In the genomic region with DNA sequence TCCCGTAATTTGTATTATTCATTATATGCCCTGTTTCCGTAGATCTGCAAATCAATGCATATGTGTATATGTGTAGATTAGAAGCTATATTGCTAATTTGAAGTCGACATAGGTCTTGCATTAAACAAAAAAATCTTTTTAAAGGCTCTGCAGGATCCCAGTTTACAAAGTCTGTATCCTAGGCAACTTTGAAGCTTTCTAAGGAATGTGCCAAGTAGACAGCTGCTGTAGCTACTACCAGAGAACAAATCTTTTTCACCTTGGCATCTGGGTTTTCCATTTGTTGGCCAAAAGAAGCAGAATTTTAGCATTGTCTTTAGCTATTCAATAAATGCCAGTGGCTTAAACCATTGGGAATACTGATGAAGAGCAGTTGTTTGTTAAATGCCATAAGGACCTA, we compare ENCODE assay signal across 25 cellular contexts.
A peak's percentile ranks its signal among the peaks of the same experiment; 100 is the strongest.
DNase-seq lines count a peak whose midpoint lies in the region; ATAC-seq, FAIRE-seq and TF ChIP-seq lines count a peak whose summit lies in the region.
"Had no signal": no experiment of that assay in that cellular context is flagged by ENCODE, and none has a peak within 500 bp of the region (broad histone marks: within the 10 kb centered on the region; RNA-seq: fewer than 3 reads in every experiment).

No MANE protein-coding gene starts in this region.

- H3K4me1 Mint-ChIP-seq in endodermal cell (no peaks in the 10 kb centered on the region), neural crest cell (peaks cover 21% of the 10 kb centered on the region)
- no peaks in the 10 kb centered on the region for H3K4me1 Mint-ChIP-seq in activated T-cell treated with anti-CD3 and anti-CD28 coated beads, Interleukin-2, amount 50 U/mL, for 24 hours (ENCODE audit: low read depth)
- H3K4me1 Mint-ChIP-seq: CD4-positive, alpha-beta memory T cell had no signal

- no peak for TF ChIP-seq CTCF in endodermal cell (conservative IDR thresholded peaks at IDR 0.05)
- TF ChIP-seq CTCF in neural crest cell (conservative IDR thresholded peaks at IDR 0.05), result no peak

- DNase-seq in DMS 273 (lab: John Stamatoyannopoulos, UW; ENCODE audit: unreplicated experiment) (peak; percentile 54), DMS 273 treated with DMSO at 0.1 percent for 48 hours (lab: John Stamatoyannopoulos, UW) (no peak), endodermal cell (no peak), neural crest cell (ENCODE audit: low read depth, low spot score) (no peak), RCC 7860 (ENCODE audit: low spot score) (no peak), NCI-H774 (lab: John Stamatoyannopoulos, UW) (no peak)
- DNase-seq in activated T-cell treated with anti-CD3 and anti-CD28 coated beads, Interleukin-2, amount 50 U/mL, for 24 hours, result no peak
- DNase-seq: ACHN; CD4-positive, alpha-beta memory T cell; GDM1; HCEC 1CT; NCI-H1092; NCI-H146; NCI-H2029 treated with DMSO at 0.1 percent for 48 hours; PC-9; SHP77 treated with DMSO at 0.1 percent for 48 hours; SW 1271 had no signal

- peaks cover under 1% of the 10 kb centered on the region for H3K9me3 ChIP-seq in endodermal cell (ENCODE audit: control insufficient read depth, low read length)
- H3K9me3 ChIP-seq: BLaER1 treated with 17β-estradiol and CSF1 and Interleukin-3, amounts not matched to agents 10 nM and 100 nM had no signal

- no peaks in the 10 kb centered on the region for H3K36me3 ChIP-seq in endodermal cell (ENCODE audit: control insufficient read depth, insufficient read depth, low read length)
- H3K36me3 ChIP-seq: BLaER1 treated with 17β-estradiol and CSF1 and Interleukin-3, amounts not matched to agents 10 nM and 100 nM had no signal

- no peaks in the 10 kb centered on the region for H3K4me1 ChIP-seq in endodermal cell (ENCODE audit: control insufficient read depth, insufficient read depth, low read length)

- H3K27me3 Mint-ChIP-seq in endodermal cell (ENCODE audit: insufficient read depth) (no peaks in the 10 kb centered on the region), neural crest cell (ENCODE audit: low read depth) (no peaks in the 10 kb centered on the region)
- H3K27me3 Mint-ChIP-seq in activated T-cell treated with anti-CD3 and anti-CD28 coated beads, Interleukin-2, amount 50 U/mL, for 24 hours, result no peaks in the 10 kb centered on the region
- H3K27me3 Mint-ChIP-seq: CD4-positive, alpha-beta memory T cell had no signal

- ATAC-seq in GM18520 (IDR thresholded peaks at IDR 0.05; ENCODE audit: unreplicated experiment), result no peak
- ATAC-seq: HepG2, K562 had no signal

- H3K9me3 Mint-ChIP-seq in endodermal cell (no peaks in the 10 kb centered on the region), neural crest cell (no peaks in the 10 kb centered on the region)
- peaks cover 3% of the 10 kb centered on the region for H3K9me3 Mint-ChIP-seq in activated T-cell treated with anti-CD3 and anti-CD28 coated beads, Interleukin-2, amount 50 U/mL, for 24 hours

- no peak overlapping the region for H3K4me3 Mint-ChIP-seq in endodermal cell
- H3K4me3 Mint-ChIP-seq in neural crest cell, result no peak overlapping the region
- no peak overlapping the region for H3K4me3 Mint-ChIP-seq in activated T-cell treated with anti-CD3 and anti-CD28 coated beads, Interleukin-2, amount 50 U/mL, for 24 hours
- H3K4me3 Mint-ChIP-seq: CD4-positive, alpha-beta memory T cell had no signal

- H3K9ac ChIP-seq in endodermal cell (ENCODE audit: extremely low read depth, low read length, poor library complexity, severe bottlenecking), result no peak overlapping the region
- H3K9ac ChIP-seq: BLaER1 treated with 17β-estradiol and CSF1 and Interleukin-3, amounts not matched to agents 10 nM and 100 nM had no signal

- 59 to 60% methylated on average over 1 to 3 of the region's 3 CpGs for WGBS in endodermal cell (ENCODE audit: insufficient coverage in 1 of 2, insufficient read length in 1 of 2), 2 experiments

- peak overlapping the region; percentile 61 for H3K27ac ChIP-seq in endodermal cell (ENCODE audit: low read depth, low read length)
- H3K27ac ChIP-seq: 22Rv1; BLaER1 treated with 17β-estradiol and CSF1 and Interleukin-3, amounts not matched to agents 10 nM and 100 nM; HL-60; PC-9; RWPE1; SK-N-MC had no signal

- H3K36me3 Mint-ChIP-seq in endodermal cell (ENCODE audit: low read depth), result no peaks in the 10 kb centered on the region
- H3K36me3 Mint-ChIP-seq in neural crest cell (ENCODE audit: low read depth), result peaks cover 2% of the 10 kb centered on the region
- no peaks in the 10 kb centered on the region for H3K36me3 Mint-ChIP-seq in activated T-cell treated with anti-CD3 and anti-CD28 coated beads, Interleukin-2, amount 50 U/mL, for 24 hours (ENCODE audit: low read depth)
- H3K36me3 Mint-ChIP-seq: CD4-positive, alpha-beta memory T cell had no signal

- no peak for FAIRE-seq in RCC 7860 (lab: Jason Lieb, UNC)
- FAIRE-seq: HepG2, K562 had no signal

- H3K27me3 ChIP-seq in endodermal cell (ENCODE audit: control insufficient read depth, insufficient read depth, low read length, poor library complexity, severe bottlenecking), result no peaks in the 10 kb centered on the region
- H3K27me3 ChIP-seq: BLaER1 treated with 17β-estradiol and CSF1 and Interleukin-3, amounts not matched to agents 10 nM and 100 nM had no signal

- H3K27ac Mint-ChIP-seq in endodermal cell, result no peak overlapping the region
- H3K27ac Mint-ChIP-seq in neural crest cell (ENCODE audit: unreplicated experiment), result peak overlapping the region; percentile 67
- no peak overlapping the region for H3K27ac Mint-ChIP-seq in activated T-cell treated with anti-CD3 and anti-CD28 coated beads, Interleukin-2, amount 50 U/mL, for 24 hours
- H3K27ac Mint-ChIP-seq: CD4-positive, alpha-beta memory T cell had no signal

- no peak overlapping the region for H3K4me3 ChIP-seq in endodermal cell (ENCODE audit: low read length)
- H3K4me3 ChIP-seq: BLaER1 treated with 17β-estradiol and CSF1 and Interleukin-3, amounts not matched to agents 10 nM and 100 nM; K562; PC-9; SK-N-MC had no signal
